In genomic region chr5:181265092-181265671, GRCh38 we compare ENCODE assay signal across 30 cellular contexts. TPM values are rescaled to one million over a fixed set of nuclear protein-coding genes. Genes with fewer than 3 reads are reported as not detected.
DNase-seq lines count a peak whose midpoint lies in the region; TF ChIP-seq lines count a peak whose summit lies in the region.
"Had no signal": no experiment of that assay in that cellular context is flagged by ENCODE, and none has a peak within 500 bp of the region (broad histone marks: within the 10 kb centered on the region; RNA-seq: fewer than 3 reads in every experiment).

No MANE protein-coding gene starts in this region.

- no peak for TF ChIP-seq POLR2A in esophagus squamous epithelium (IDR thresholded peaks at IDR 0.05)

- TF ChIP-seq CTCF in neural progenitor cell (IDR thresholded peaks at IDR 0.05) (no peak), esophagus squamous epithelium (IDR thresholded peaks at IDR 0.05) (no peak)

- no peaks in the 10 kb centered on the region for H3K9me3 Mint-ChIP-seq in activated CD4-positive, alpha-beta T cell treated with anti-CD3 and anti-CD28 coated beads, Interleukin-2, amount 10 ng/mL, durations not matched to agents 7 days and 5 days
- H3K9me3 Mint-ChIP-seq in neural progenitor cell = no peaks in the 10 kb centered on the region
- no peaks in the 10 kb centered on the region for H3K9me3 Mint-ChIP-seq in T-helper 2 cell treated with Interferon-gamma antibody and Interleukin-4, amounts not matched to agents 5 μg/mL and 100 μg/mL, for 36 hours
- H3K9me3 Mint-ChIP-seq: activated naive CD8-positive, alpha-beta T cell treated with anti-CD3 and anti-CD28 coated beads for 36 hours; mesothelial cell of epicardium; naive B cell; T-helper 1 cell treated with Interleukin-12 subunit alpha and Interleukin-12 subunit beta and Interleukin-4 antibody, amounts not matched to agents 30 μg/mL and 1 μg/mL, for 36 hours had no signal

- H3K36me3 Mint-ChIP-seq in activated CD4-positive, alpha-beta T cell treated with anti-CD3 and anti-CD28 coated beads, Interleukin-2, amount 10 ng/mL, durations not matched to agents 7 days and 5 days (ENCODE audit: low read depth) = peaks cover 15% of the 10 kb centered on the region
- H3K36me3 Mint-ChIP-seq in neural progenitor cell = peaks cover 13% of the 10 kb centered on the region
- peaks cover 17% of the 10 kb centered on the region for H3K36me3 Mint-ChIP-seq in T-helper 2 cell treated with Interferon-gamma antibody and Interleukin-4, amounts not matched to agents 5 μg/mL and 100 μg/mL, for 36 hours (ENCODE audit: low read depth)

- H3K27me3 ChIP-seq in HUES6 (ENCODE audit: control insufficient read depth, insufficient read depth, low read length) (no peaks in the 10 kb centered on the region), neural progenitor cell (no peaks in the 10 kb centered on the region), esophagus squamous epithelium (no peaks in the 10 kb centered on the region)
- H3K27me3 ChIP-seq: ascending aorta, upper lobe of right lung had no signal

- H3K4me3 Mint-ChIP-seq in activated CD4-positive, alpha-beta T cell treated with anti-CD3 and anti-CD28 coated beads, Interleukin-2, amount 10 ng/mL, durations not matched to agents 7 days and 5 days = no peak overlapping the region
- peak overlapping the region; percentile 76 for H3K4me3 Mint-ChIP-seq in neural progenitor cell
- no peak overlapping the region for H3K4me3 Mint-ChIP-seq in T-helper 2 cell treated with Interferon-gamma antibody and Interleukin-4, amounts not matched to agents 5 μg/mL and 100 μg/mL, for 36 hours
- H3K4me3 Mint-ChIP-seq: activated CD4-positive, alpha-beta T cell treated with anti-CD3 and anti-CD28 coated beads for 36 hours; activated naive CD8-positive, alpha-beta T cell treated with anti-CD3 and anti-CD28 coated beads for 36 hours; mesothelial cell of epicardium; T-helper 1 cell treated with Interleukin-12 subunit alpha and Interleukin-12 subunit beta and Interleukin-4 antibody, amounts not matched to agents 30 μg/mL and 1 μg/mL, for 36 hours had no signal

- H3K79me2 ChIP-seq in neural progenitor cell (ENCODE audit: low read depth) = peaks cover 28% of the 10 kb centered on the region

- H3K4me2 ChIP-seq in neural progenitor cell = no peak overlapping the region
- H3K4me2 ChIP-seq: SK-N-SH, smooth muscle cell had no signal

- peak overlapping the region; percentile 41 for H3K27ac Mint-ChIP-seq in activated CD4-positive, alpha-beta T cell treated with anti-CD3 and anti-CD28 coated beads, Interleukin-2, amount 10 ng/mL, durations not matched to agents 7 days and 5 days
- H3K27ac Mint-ChIP-seq in neural progenitor cell = no peak overlapping the region
- no peak overlapping the region for H3K27ac Mint-ChIP-seq in T-helper 2 cell treated with Interferon-gamma antibody and Interleukin-4, amounts not matched to agents 5 μg/mL and 100 μg/mL, for 36 hours
- H3K27ac Mint-ChIP-seq: activated CD4-positive, alpha-beta T cell treated with anti-CD3 and anti-CD28 coated beads for 36 hours; activated naive CD8-positive, alpha-beta T cell treated with anti-CD3 and anti-CD28 coated beads for 36 hours; mesothelial cell of epicardium; T-helper 1 cell treated with Interleukin-12 subunit alpha and Interleukin-12 subunit beta and Interleukin-4 antibody, amounts not matched to agents 30 μg/mL and 1 μg/mL, for 36 hours had no signal

- intact Hi-C loops in esophagus squamous epithelium (cut with DNase I) = loop anchor here (10.0 kb wide), 1 partner anchor 80 kb away; no protein-coding TSS in a partner anchor

- POLR2A ChIA-PET in activated CD4-positive, alpha-beta T cell treated with anti-CD3 and anti-CD28 coated beads, Interleukin-2, amount 10 ng/mL, durations not matched to agents 7 days and 5 days (lab: Charles Lee) = no interaction called here

- no peak for DNase-seq in activated CD4-positive, alpha-beta T cell treated with anti-CD3 and anti-CD28 coated beads, Interleukin-2, amount 10 ng/mL, durations not matched to agents 7 days and 5 days
- no peak for DNase-seq in activated CD4-positive, alpha-beta T cell treated with anti-CD3 and anti-CD28 coated beads for 48 hours
- DNase-seq in ecto neural progenitor cell (ENCODE audit: low spot score) (peak; percentile 77), neural progenitor cell (ENCODE audit: low spot score) (peak; percentile 49), esophagus squamous epithelium (lab: John Stamatoyannopoulos, UW) (no peak), DMS53 treated with DMSO at 0.1 percent for 48 hours (lab: John Stamatoyannopoulos, UW; ENCODE audit: unreplicated experiment) (no peak)
- no peak for DNase-seq in T-helper 2 cell treated with Interferon-gamma antibody and Interleukin-4, amounts not matched to agents 5 μg/mL and 100 μg/mL, for 36 hours (ENCODE audit: low spot score)
- DNase-seq: activated CD4-positive, alpha-beta T cell treated with anti-CD3 and anti-CD28 coated beads for 36 hours; activated naive CD8-positive, alpha-beta T cell treated with anti-CD3 and anti-CD28 coated beads for 36 hours; central memory CD4-positive, alpha-beta T cell; EL; GM23248; hypothalamus; Kasumi-1; MV-4-11; naive B cell; NCI-H146; NCI-H2107; NCI-H446 treated with DMSO at 0.1 percent for 48 hours; NCI-H82; SK-N-SH; stimulated activated CD4-positive, alpha-beta T cell treated with anti-CD3 and anti-CD28 coated beads, Interleukin-2, amount 100 ng/mL, for 24 hours; substantia nigra; upper lobe of right lung had no signal

- no peak overlapping the region for H3K4me3 ChIP-seq in HUES6 (ENCODE audit: low read depth, low read length)
- H3K4me3 ChIP-seq in neural progenitor cell = no peak overlapping the region
- H3K4me3 ChIP-seq in esophagus squamous epithelium = no peak overlapping the region
- H3K4me3 ChIP-seq: ascending aorta, GM23248, smooth muscle cell, upper lobe of right lung had no signal

- H3K9ac ChIP-seq in HUES6 (ENCODE audit: low read length) (peak overlapping the region; percentile 29), neural progenitor cell (no peak overlapping the region)
- H3K9ac ChIP-seq: GM23248, SK-N-SH had no signal

- H3F3A ChIP-seq in neural progenitor cell (ENCODE audit: low read depth) = peaks cover 32% of the 10 kb centered on the region

- no peak overlapping the region for H2AFZ ChIP-seq in neural progenitor cell (replicated peaks)
- H2AFZ ChIP-seq: GM23248 had no signal

- no peak overlapping the region for H3K27ac ChIP-seq in HUES6 (ENCODE audit: low read depth, low read length)
- H3K27ac ChIP-seq in neural progenitor cell = no peak overlapping the region
- H3K27ac ChIP-seq in esophagus squamous epithelium = no peak overlapping the region
- H3K27ac ChIP-seq: 22Rv1, ascending aorta, GM23248, upper lobe of right lung had no signal

- H3K36me3 ChIP-seq in HUES6 (ENCODE audit: control insufficient read depth, insufficient read depth, low read length) (peaks cover 8% of the 10 kb centered on the region), neural progenitor cell (no peaks in the 10 kb centered on the region), esophagus squamous epithelium (peaks cover 0 to 14% (median 0%) of the 10 kb centered on the region in 3 donors)

- WGBS in esophagus squamous epithelium, 2 donors = 75 to 81% methylated on average over 4 to 18 of the region's 18 CpGs

- CTCF ChIA-PET in activated CD4-positive, alpha-beta T cell treated with anti-CD3 and anti-CD28 coated beads, Interleukin-2, amount 10 ng/mL, durations not matched to agents 7 days and 5 days (lab: Charles Lee) = interaction anchor here (1.2 kb wide), 1 partner anchor 81 kb away, joined by 4 read pairs; no protein-coding TSS in a partner anchor

- peaks cover 5% of the 10 kb centered on the region for H3K4me1 Mint-ChIP-seq in activated CD4-positive, alpha-beta T cell treated with anti-CD3 and anti-CD28 coated beads, Interleukin-2, amount 10 ng/mL, durations not matched to agents 7 days and 5 days
- peaks cover 45% of the 10 kb centered on the region for H3K4me1 Mint-ChIP-seq in neural progenitor cell
- peaks cover 4% of the 10 kb centered on the region for H3K4me1 Mint-ChIP-seq in T-helper 2 cell treated with Interferon-gamma antibody and Interleukin-4, amounts not matched to agents 5 μg/mL and 100 μg/mL, for 36 hours (ENCODE audit: low read depth)
- H3K4me1 Mint-ChIP-seq: activated naive CD8-positive, alpha-beta T cell treated with anti-CD3 and anti-CD28 coated beads for 36 hours had no signal

- no peaks in the 10 kb centered on the region for H3K27me3 Mint-ChIP-seq in activated CD4-positive, alpha-beta T cell treated with anti-CD3 and anti-CD28 coated beads, Interleukin-2, amount 10 ng/mL, durations not matched to agents 7 days and 5 days
- H3K27me3 Mint-ChIP-seq in neural progenitor cell (ENCODE audit: insufficient read depth, low read depth) = peaks cover 6% of the 10 kb centered on the region
- no peaks in the 10 kb centered on the region for H3K27me3 Mint-ChIP-seq in T-helper 2 cell treated with Interferon-gamma antibody and Interleukin-4, amounts not matched to agents 5 μg/mL and 100 μg/mL, for 36 hours (ENCODE audit: low read depth)
- H3K27me3 Mint-ChIP-seq: activated CD4-positive, alpha-beta T cell treated with anti-CD3 and anti-CD28 coated beads for 36 hours; activated naive CD8-positive, alpha-beta T cell treated with anti-CD3 and anti-CD28 coated beads for 36 hours; naive B cell had no signal

- H3K4me1 ChIP-seq in HUES6 (ENCODE audit: control insufficient read depth, insufficient read depth, low read length) (peaks cover 34% of the 10 kb centered on the region), neural progenitor cell (peaks cover under 1% of the 10 kb centered on the region), esophagus squamous epithelium (peaks cover 0 to 15% (median 5%) of the 10 kb centered on the region in 3 donors)

- peaks cover 15% of the 10 kb centered on the region for H4K20me1 ChIP-seq in neural progenitor cell (ENCODE audit: low read depth)

- no peaks in the 10 kb centered on the region for H3K9me3 ChIP-seq in HUES6 (ENCODE audit: control insufficient read depth, insufficient read depth, low read depth, low read length)
- no peaks in the 10 kb centered on the region for H3K9me3 ChIP-seq in neural progenitor cell (ENCODE audit: low read depth)
- no peaks in the 10 kb centered on the region for H3K9me3 ChIP-seq in esophagus squamous epithelium
- H3K9me3 ChIP-seq: ascending aorta, SK-N-SH, upper lobe of right lung had no signal

RNA-seq across cellular contexts. Expression of gene TRIM52, which starts 4.2 kb away (rescaled TPM):
- 10 to 100 TPM; 29.6 to 29.9 TPM for total RNA-seq in activated CD4-positive, alpha-beta T cell treated with anti-CD3 and anti-CD28 coated beads, Interleukin-2, amount 10 ng/mL, durations not matched to agents 7 days and 5 days
- total RNA-seq in neural progenitor cell (ENCODE audit: low replicate concordance) = 7.9 and 9.4 TPM in 2 replicates
- total RNA-seq in esophagus squamous epithelium = 10 to 100 TPM in 1 of 4 donors, 1 to 10 TPM in 3; 2.0 to 11.1 (median 3.3) TPM

RNA-seq across cellular contexts. Expression of gene RACK1, which starts 21.5 kb away (rescaled TPM):
- 1,000 to 10,000 TPM; 1,823 to 2,207 TPM for total RNA-seq in activated CD4-positive, alpha-beta T cell treated with anti-CD3 and anti-CD28 coated beads, Interleukin-2, amount 10 ng/mL, durations not matched to agents 7 days and 5 days
- 2,816 and 3,567 TPM in 2 replicates for total RNA-seq in neural progenitor cell (ENCODE audit: low replicate concordance)
- 1,000 to 10,000 TPM; 1,705 to 2,735 (median 2,064) TPM for total RNA-seq in esophagus squamous epithelium

RNA-seq across cellular contexts. Expression of gene TRIM41, which starts 42.1 kb away (rescaled TPM):
- total RNA-seq in activated CD4-positive, alpha-beta T cell treated with anti-CD3 and anti-CD28 coated beads, Interleukin-2, amount 10 ng/mL, durations not matched to agents 7 days and 5 days = 10 to 100 TPM; 34.7 to 36.9 TPM
- 8.1 and 24.2 TPM in 2 replicates for total RNA-seq in neural progenitor cell (ENCODE audit: low replicate concordance)
- total RNA-seq in esophagus squamous epithelium = 10 to 100 TPM; 12.0 to 22.1 (median 13.8) TPM

Comparison
In these comparisons a context has a peak if more than half of its experiments do, and no peak if none do; other contexts are left out.
1. DNase-seq: peak in ecto neural progenitor cell (single experiment) and neural progenitor cell (single experiment); none in activated CD4-positive, alpha-beta T cell treated with anti-CD3 and anti-CD28 coated beads, Interleukin-2, amount 10 ng/mL, durations not matched to agents 7 days and 5 days (single experiment), activated CD4-positive, alpha-beta T cell treated with anti-CD3 and anti-CD28 coated beads for 48 hours (single experiment), esophagus squamous epithelium (single experiment), T-helper 2 cell treated with Interferon-gamma antibody and Interleukin-4, amounts not matched to agents 5 μg/mL and 100 μg/mL, for 36 hours (single experiment) and DMS53 treated with DMSO at 0.1 percent for 48 hours (single experiment).